Comparison of ENCODE assay signal across 12 cellular contexts in genomic region chr20:14717124-14718004, GRCh38.
A peak's percentile ranks its signal among the peaks of the same experiment; 100 is the strongest.
DNase-seq lines count a peak whose midpoint lies in the region; ATAC-seq and TF ChIP-seq lines count a peak whose summit lies in the region.
"Had no signal": no experiment of that assay in that cellular context is flagged by ENCODE, and none has a peak within 500 bp of the region (broad histone marks: within the 10 kb centered on the region; RNA-seq: fewer than 3 reads in every experiment).

No MANE protein-coding gene starts in this region.

- no peak overlapping the region for H3K4me3 ChIP-seq in HUES64 (ENCODE audit: low read length)
- no peak overlapping the region for H3K4me3 ChIP-seq in prostate gland

- TF ChIP-seq CTCF in nephron (IDR thresholded peaks at IDR 0.05; ENCODE audit: unreplicated experiment in 3 of 3) (no peak), prostate gland (IDR thresholded peaks at IDR 0.05) (no peak)

- no peak overlapping the region for H3K9ac ChIP-seq in HUES64 (ENCODE audit: low read depth, low read length)
- H3K9ac ChIP-seq: KMS-11 had no signal

- peak overlapping the region; percentile 84 to 90 (median 86) for H3K27ac Mint-ChIP-seq in nephron

- no peak for TF ChIP-seq POLR2A in prostate gland (IDR thresholded peaks at IDR 0.05)

- peak overlapping the region; percentile 76; the same call in 1 of the 2 replicates for H3K27ac ChIP-seq in HUES64 (ENCODE audit: low read depth, low read length)
- H3K27ac ChIP-seq in prostate gland, result no peak overlapping the region
- H3K27ac ChIP-seq: KMS-11 had no signal

- no peaks in the 10 kb centered on the region for H3K9me3 ChIP-seq in HUES64 (ENCODE audit: insufficient read depth, low read depth, low read length)
- no peaks in the 10 kb centered on the region for H3K9me3 ChIP-seq in prostate gland

- H3K4me1 Mint-ChIP-seq in nephron, result peaks cover 18% of the 10 kb centered on the region
- H3K4me1 Mint-ChIP-seq: central memory CD8-positive, alpha-beta T cell had no signal

- intact Hi-C loops in prostate gland (cut with DNase I), result no loop called here

- no peaks in the 10 kb centered on the region for H3K27me3 ChIP-seq in HUES64 (ENCODE audit: insufficient read depth, low read length)
- H3K27me3 ChIP-seq in prostate gland (replicated peaks; ENCODE audit: insufficient read depth), result no peaks in the 10 kb centered on the region

- peaks cover 5% of the 10 kb centered on the region for H3K27me3 Mint-ChIP-seq in nephron (ENCODE audit: low read depth)
- H3K27me3 Mint-ChIP-seq: central memory CD8-positive, alpha-beta T cell had no signal

- peak overlapping the region in 1 of 3 experiments; percentile 26 for H3K4me3 Mint-ChIP-seq in nephron
- H3K4me3 Mint-ChIP-seq: central memory CD8-positive, alpha-beta T cell had no signal

- H3K9me3 Mint-ChIP-seq in nephron, result no peaks in the 10 kb centered on the region

- peak; percentile 77 for ATAC-seq in GM19023 (IDR thresholded peaks at IDR 0.05; ENCODE audit: unreplicated experiment)
- ATAC-seq in HG02759 (IDR thresholded peaks at IDR 0.05; ENCODE audit: unreplicated experiment), result peak; percentile 76
- no peak for ATAC-seq in HG03045 (IDR thresholded peaks at IDR 0.05; ENCODE audit: unreplicated experiment)

- H3K36me3 ChIP-seq in HUES64 (ENCODE audit: insufficient read depth, low read length), result no peaks in the 10 kb centered on the region
- no peaks in the 10 kb centered on the region for H3K36me3 ChIP-seq in prostate gland

- WGBS in HUES64, result 68% methylated on average over 4 of the region's 6 CpGs
- 54% methylated on average over 6 of the region's 6 CpGs for WGBS in prostate gland

- DNase-seq in NCI-H1105 treated with DMSO at 0.1 percent for 48 hours (lab: John Stamatoyannopoulos, UW) (no peak), prostate gland (ENCODE audit: low spot score) (no peak), RKO (ENCODE audit: low spot score) (no peak)
- DNase-seq: DMS79 treated with DMSO at 0.1 percent for 48 hours, NCI-H510A treated with DMSO at 0.1 percent for 48 hours had no signal

- H3K36me3 Mint-ChIP-seq in nephron (ENCODE audit: low read depth), result no peaks in the 10 kb centered on the region

- H3K4me1 ChIP-seq in HUES64 (ENCODE audit: insufficient read depth, low read length) (peaks cover 52% of the 10 kb centered on the region), prostate gland (replicated peaks) (no peaks in the 10 kb centered on the region)
